9 cellular contexts compared by ENCODE assay signal in the genomic region with DNA sequence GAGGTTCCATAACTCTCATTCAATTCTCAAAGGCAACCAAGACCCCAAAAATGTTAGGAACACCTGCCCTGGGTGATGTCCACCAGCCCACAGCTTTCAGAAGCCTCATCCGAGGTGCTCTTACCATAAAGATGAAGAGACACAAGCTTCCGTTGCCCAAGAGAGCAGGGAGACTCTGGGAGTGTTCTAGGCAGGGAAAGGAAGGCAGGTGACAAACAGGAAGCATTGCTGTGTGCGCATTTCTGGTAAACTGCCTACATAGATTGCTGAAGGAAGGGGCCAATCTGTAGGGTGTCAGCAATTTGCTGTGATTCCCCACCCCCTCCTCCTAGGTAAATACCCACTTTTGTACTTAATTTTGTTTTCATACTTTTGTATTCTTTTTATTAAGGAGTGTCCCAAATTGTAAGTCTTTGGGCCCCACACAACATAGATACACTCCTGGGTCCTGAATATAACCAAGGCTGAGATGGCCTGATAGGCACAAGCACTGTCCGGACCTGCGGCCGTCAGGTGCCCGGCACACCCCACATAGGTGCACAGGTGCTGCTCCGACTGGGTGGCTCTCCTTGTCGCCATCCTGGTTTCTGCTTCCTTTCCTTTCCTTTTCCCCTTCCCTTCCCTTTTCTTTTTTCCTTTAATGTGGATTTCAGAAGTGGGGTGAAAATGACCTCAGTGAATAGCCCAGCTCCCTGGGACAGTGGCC. TPM values are rescaled to one million over a fixed set of nuclear protein-coding genes. Genes with fewer than 3 reads are reported as not detected.
A peak's percentile ranks its signal among the peaks of the same experiment; 100 is the strongest.
DNase-seq lines count a peak whose midpoint lies in the region; ATAC-seq and TF ChIP-seq lines count a peak whose summit lies in the region.
"Had no signal": no experiment of that assay in that cellular context is flagged by ENCODE, and none has a peak within 500 bp of the region (broad histone marks: within the 10 kb centered on the region; RNA-seq: fewer than 3 reads in every experiment).

No MANE protein-coding gene starts in this region.

- no peaks in the 10 kb centered on the region for H3K36me3 ChIP-seq in DOHH2 (ENCODE audit: control insufficient read depth, low read length)
- no peaks in the 10 kb centered on the region for H3K36me3 ChIP-seq in IMR-90 (ENCODE audit: control insufficient read depth, insufficient read depth, low read length)
- H3K36me3 ChIP-seq: neutrophil had no signal

- peak overlapping the region; percentile 91 for H2BK20ac ChIP-seq in IMR-90 (ENCODE audit: low read depth, low read length)

- H3K79me2 ChIP-seq in DOHH2 (ENCODE audit: control insufficient read depth, low read length), result no peaks in the 10 kb centered on the region

- H3K27me3 Mint-ChIP-seq in dendritic cell treated with granulocyte-macrophage colony-stimulating factor and Interleukin-4, amounts not matched to agents 40 ng/mL and 50 ng/mL, for 4 days, result peaks cover 62% of the 10 kb centered on the region

- WGBS in IMR-90 (ENCODE audit: extremely low coverage in 2 of 2, insufficient read length in 1 of 2), 2 experiments, result 100% methylated on average over 2 of the region's 9 CpGs; no CpG with 5 or more reads in 1 of the 2 experiments

- peaks cover 16% of the 10 kb centered on the region for H3K4me1 Mint-ChIP-seq in dendritic cell treated with granulocyte-macrophage colony-stimulating factor and Interleukin-4, amounts not matched to agents 40 ng/mL and 50 ng/mL, for 4 days (ENCODE audit: low read depth)

- H2AK5ac ChIP-seq in IMR-90 (ENCODE audit: low read depth, low read length), result peak overlapping the region; percentile 88

- BruUV-seq in IMR-90 (replicated peaks; lab: Mats Ljungman, UMichigan), result no TSS peak

- no peak for TF ChIP-seq RAD21 in IMR-90 (IDR thresholded peaks at IDR 0.05; ENCODE audit: low read length)

- peak overlapping the region; percentile 97 for H2BK120ac ChIP-seq in IMR-90 (ENCODE audit: low read depth, low read length)

- 0 out of 2 replicates have a peak, but pooled peaks have one; percentile 2 for TF ChIP-seq POLR2A in IMR-90 (IDR thresholded peaks at IDR 0.05; ENCODE audit: low read depth, low read length)

- H4K8ac ChIP-seq in IMR-90 (ENCODE audit: low read depth in 2 of 2, low read length in 2 of 2), result peak overlapping the region; percentile 3 to 88; a peak in 3 of 4 replicates

- H3K4me1 ChIP-seq in DOHH2 (ENCODE audit: control insufficient read depth, low read length) (peaks cover 69% of the 10 kb centered on the region), IMR-90 (ENCODE audit: control insufficient read depth, insufficient read depth, low read length) (peaks cover 37% of the 10 kb centered on the region)

- no peaks in the 10 kb centered on the region for H3K27me3 ChIP-seq in DOHH2 (ENCODE audit: control insufficient read depth, low read length)
- H3K27me3 ChIP-seq in IMR-90 (ENCODE audit: control insufficient read depth, insufficient read depth, low read length), result no peaks in the 10 kb centered on the region

- H3K27ac Mint-ChIP-seq in dendritic cell treated with granulocyte-macrophage colony-stimulating factor and Interleukin-4, amounts not matched to agents 40 ng/mL and 50 ng/mL, for 4 days, result no peak overlapping the region

- CTCF ChIA-PET in IMR-90 (lab: Yijun Ruan, JAX), result interaction anchor here (0.6 to 1.6 kb wide), 3 partner anchors 191 to 259 kb away, joined by 3 to 6 read pairs (median 3); no protein-coding TSS in a partner anchor

- H3K36me3 Mint-ChIP-seq in dendritic cell treated with granulocyte-macrophage colony-stimulating factor and Interleukin-4, amounts not matched to agents 40 ng/mL and 50 ng/mL, for 4 days (ENCODE audit: low read depth), result no peaks in the 10 kb centered on the region

- H2AK9ac ChIP-seq in IMR-90 (replicated peaks; ENCODE audit: low read depth, low read length, poor library complexity), result peak overlapping the region; percentile 66

- H4K20me1 ChIP-seq in DOHH2 (ENCODE audit: control insufficient read depth, insufficient read depth, low read depth, low read length), result no peaks in the 10 kb centered on the region
- no peaks in the 10 kb centered on the region for H4K20me1 ChIP-seq in IMR-90 (ENCODE audit: insufficient read depth, low read length)

- POLR2A ChIA-PET in IMR-90 (lab: Charles Lee; ENCODE audit: unreplicated experiment), result no interaction called here

- DNase-seq in IMR-90 (no peak), SKM-1 (lab: John Stamatoyannopoulos, UW; ENCODE audit: unreplicated experiment) (no peak), NCI-H1105 treated with DMSO at 0.1 percent for 48 hours (lab: John Stamatoyannopoulos, UW) (no peak), NCI-H2171 treated with DMSO at 0.1 percent for 48 hours (lab: John Stamatoyannopoulos, UW) (no peak), coronary artery (ENCODE audit: low spot score) (no peak)

- H3K27ac ChIP-seq in DOHH2 (ENCODE audit: low read depth, low read length) (peak overlapping the region; percentile 100), IMR-90 (ENCODE audit: insufficient read depth, low read length) (peak overlapping the region; percentile 75), coronary artery (no peak overlapping the region)
- H3K27ac ChIP-seq: neutrophil had no signal

- dilution Hi-C loops in IMR-90 (cut with HindIII; ENCODE audit: low sequenced_read_pairs, unreplicated experiment), result no loop called here

- peaks cover 30% of the 10 kb centered on the region for H3K9me1 ChIP-seq in IMR-90 (ENCODE audit: insufficient read depth, low read length)

- no peaks in the 10 kb centered on the region for H3K9me3 Mint-ChIP-seq in dendritic cell treated with granulocyte-macrophage colony-stimulating factor and Interleukin-4, amounts not matched to agents 40 ng/mL and 50 ng/mL, for 4 days

- H3K4me3 Mint-ChIP-seq in dendritic cell treated with granulocyte-macrophage colony-stimulating factor and Interleukin-4, amounts not matched to agents 40 ng/mL and 50 ng/mL, for 4 days, result peak overlapping the region; percentile 17

- H3K4me3 ChIP-seq in DOHH2 (ENCODE audit: low read length) (peak overlapping the region; percentile 66), IMR-90 (ENCODE audit: insufficient read depth, low read depth, low read length) (no peak overlapping the region), coronary artery (no peak overlapping the region)

- H3K4ac ChIP-seq in IMR-90 (ENCODE audit: low read depth, low read length), result peak overlapping the region; percentile 94

- H3K56ac ChIP-seq in IMR-90 (ENCODE audit: extremely low read depth, insufficient read depth, low read length), result no peak overlapping the region

- peak overlapping the region; percentile 70 for H3K4me2 ChIP-seq in DOHH2 (ENCODE audit: low read length)
- H3K4me2 ChIP-seq in IMR-90 (ENCODE audit: low read depth, low read length), result 0 out of 2 replicates have a peak overlapping the region, but pooled peaks have one; percentile 0

- peak; percentile 18 for ATAC-seq in GM21515 (IDR thresholded peaks at IDR 0.05; ENCODE audit: unreplicated experiment)
- no peak for ATAC-seq in IMR-90 (ENCODE audit: low read depth)

- H3K9ac ChIP-seq in IMR-90 (ENCODE audit: low read depth, low read length), result no peak overlapping the region

- H2AFZ ChIP-seq in IMR-90 (replicated peaks; ENCODE audit: low read length, poor library complexity), result peak overlapping the region; percentile 33

- H3K79me1 ChIP-seq in IMR-90 (ENCODE audit: low read depth in 1 of 2, low read length in 2 of 2), result peaks cover 0 to 16% of the 10 kb centered on the region in 2 experiments; a peak in 1 of 4 replicates

- peaks cover 26% of the 10 kb centered on the region for H3F3A ChIP-seq in DOHH2 (ENCODE audit: control insufficient read depth, insufficient read depth)

- peak overlapping the region; percentile 89 for H2BK5ac ChIP-seq in IMR-90 (ENCODE audit: low read depth, low read length, poor library complexity, severe bottlenecking)

- H4K5ac ChIP-seq in IMR-90 (ENCODE audit: low read depth, low read length), result peak overlapping the region; percentile 45

- peak overlapping the region; percentile 71; the same call in 2 of the 3 replicates for H2BK15ac ChIP-seq in IMR-90 (ENCODE audit: low read depth, low read length)

- H4K91ac ChIP-seq in IMR-90 (ENCODE audit: insufficient read depth, low read depth, low read length), result peak overlapping the region; percentile 91

- peak overlapping the region; percentile 59; the same call in 1 of the 2 replicates for H3K18ac ChIP-seq in IMR-90 (ENCODE audit: low read depth, low read length)

- H3K9me3 ChIP-seq in DOHH2 (ENCODE audit: control insufficient read depth, insufficient read depth, low read length), result no peaks in the 10 kb centered on the region
- H3K9me3 ChIP-seq in IMR-90 (ENCODE audit: control insufficient read depth, insufficient read depth, low read length), result no peaks in the 10 kb centered on the region
- H3K9me3 ChIP-seq: neutrophil had no signal

- TF ChIP-seq CTCF in DOHH2 (IDR thresholded peaks at IDR 0.05; ENCODE audit: low read depth, low read length, poor library complexity, severe bottlenecking) (no peak), IMR-90 (conservative IDR thresholded peaks at IDR 0.05; ENCODE audit: low read depth, low read length) (no peak), coronary artery (IDR thresholded peaks at IDR 0.05) (no peak)

- intact Hi-C loops in IMR-90 (cut with micrococcal nuclease), result no loop called here
- intact Hi-C loops in dendritic cell treated with granulocyte-macrophage colony-stimulating factor and Interleukin-4, amounts not matched to agents 40 ng/mL and 50 ng/mL, for 4 days (cut with micrococcal nuclease), result loop anchor here (2.0 to 10.0 kb wide), 2 partner anchors 59 to 141 kb away; a partner anchor contains a TSS

- in situ Hi-C loops in IMR-90 (cut with MboI; ENCODE audit: low sequenced_read_pairs), result no loop called here

- H3K9me2 ChIP-seq in DOHH2 (replicated peaks; ENCODE audit: control insufficient read depth, low read length), result no peaks in the 10 kb centered on the region

- no peak overlapping the region for H3K14ac ChIP-seq in IMR-90 (replicated peaks; ENCODE audit: low read depth, low read length)

- no peak overlapping the region for H3K23ac ChIP-seq in IMR-90 (ENCODE audit: low read depth, low read length)

TF ChIP-seq in IMR-90, 13 proteins besides CTCF, POLR2A, EP300 and RAD21 (continues in another document):
- TF ChIP-seq BHLHE40 (IDR thresholded peaks at IDR 0.05; ENCODE audit: low read depth, low read length), result no peak
- no peak for TF ChIP-seq CEBPB (IDR thresholded peaks at IDR 0.05; ENCODE audit: low read depth, low read length)
- no peak for TF ChIP-seq SMC3 (IDR thresholded peaks at IDR 0.05; ENCODE audit: low read depth, low read length)
- TF ChIP-seq CHD1 (IDR thresholded peaks at IDR 0.05; ENCODE audit: low read depth, low read length), result no peak
- no peak for TF ChIP-seq RFX5 (IDR thresholded peaks at IDR 0.05; ENCODE audit: low read depth, low read length)
- no peak for TF ChIP-seq MXI1 (IDR thresholded peaks at IDR 0.05; ENCODE audit: borderline replicate concordance, low read depth, low read length)
- TF ChIP-seq MAFK (IDR thresholded peaks at IDR 0.05; ENCODE audit: low read depth, low read length), result no peak
- TF ChIP-seq MAZ (IDR thresholded peaks at IDR 0.05; ENCODE audit: borderline replicate concordance, low read depth, low read length), result no peak
- no peak for TF ChIP-seq RCOR1 (IDR thresholded peaks at IDR 0.05; ENCODE audit: insufficient replicate concordance, low read length)

RNA-seq across cellular contexts. Expression of a gene that starts 51.4 kb away (rescaled TPM):
- 3.9 and 8.6 TPM in 2 replicates for total RNA-seq in IMR-90 (2012; rRNA removed)
- polyA plus RNA-seq in IMR-90 (2012; rRNA removed), result 12.2 and 15.1 TPM in 2 replicates
- 3.6 and 4.1 TPM in 2 replicates for polyA plus RNA-seq in IMR-90 (2012; cell fraction: cytosol; rRNA removed)
- 3.3 and 15.7 TPM in 2 replicates for polyA plus RNA-seq in IMR-90 (2012; cell fraction: nucleus; rRNA removed; ENCODE audit: low replicate concordance)

Comparison
In these comparisons a context has a peak if more than half of its experiments do, and no peak if none do; other contexts are left out.
1. H3K27ac ChIP-seq: peak in DOHH2 (single experiment) and IMR-90 (single experiment); none in coronary artery (0 of 2).